Comparison of ENCODE assay signal across 19 cellular contexts in the genomic region with DNA sequence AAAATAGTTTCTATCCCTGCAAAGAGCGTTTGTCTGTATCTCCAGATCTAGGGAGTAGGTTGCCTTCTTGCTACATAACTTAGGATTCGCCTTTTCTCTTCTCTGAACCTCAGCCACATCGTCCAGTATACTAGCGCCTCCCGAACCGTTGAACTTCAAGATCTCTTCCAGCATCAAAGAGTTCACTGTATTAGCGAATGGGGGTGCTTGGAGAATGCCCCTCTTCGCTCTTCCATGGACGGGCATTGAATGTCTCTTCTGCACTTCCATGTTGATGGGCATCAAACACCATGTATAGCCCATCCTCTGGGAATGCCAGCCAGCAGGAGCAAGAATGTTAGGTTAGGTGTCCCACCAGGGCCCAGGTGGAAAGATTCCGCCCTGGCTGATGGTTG. TPM values are rescaled to one million over a fixed set of nuclear protein-coding genes. Genes with fewer than 3 reads are reported as not detected.
DNase-seq lines count a peak whose midpoint lies in the region; ATAC-seq and TF ChIP-seq lines count a peak whose summit lies in the region.
"Had no signal": no experiment of that assay in that cellular context is flagged by ENCODE, and none has a peak within 500 bp of the region (broad histone marks: within the 10 kb centered on the region; RNA-seq: fewer than 3 reads in every experiment).

No MANE protein-coding gene starts in this region.

- peaks cover 6% of the 10 kb centered on the region for H3K36me3 Mint-ChIP-seq in nephron (ENCODE audit: low read depth)

- POLR2A ChIA-PET in PC-3 (lab: Charles Lee; ENCODE audit: unreplicated experiment): no interaction called here

- DNase-seq in BE2C (no peak), MM.1S (no peak), NCI-H526 treated with DMSO at 0.1 percent for 48 hours (lab: John Stamatoyannopoulos, UW) (no peak), COLO829 (ENCODE audit: low spot score) (no peak), PC-3 (no peak), nucleus accumbens (lab: John Stamatoyannopoulos, UW) (no peak)
- DNase-seq: activated B cell treated with CpG ODN at 0.5 μM for 24 hours; activated effector memory CD4-positive, alpha-beta T cell treated with Interleukin-2 at 50 U/mL for 16 hours; NCI-H1694 treated with DMSO at 0.1 percent for 48 hours; NCI-H446 treated with DMSO at 0.1 percent for 48 hours; SHP77; T-helper 1 cell had no signal

- TF ChIP-seq CTCF in BE2C (IDR thresholded peaks at IDR 0.05; ENCODE audit: low read depth, low read length): no peak
- no peak for TF ChIP-seq CTCF in MM.1S (IDR thresholded peaks at IDR 0.05; ENCODE audit: low read length)
- no peak for TF ChIP-seq CTCF in nephron (IDR thresholded peaks at IDR 0.05; ENCODE audit: unreplicated experiment in 3 of 3)
- no peak for TF ChIP-seq CTCF in PC-3 (conservative IDR thresholded peaks at IDR 0.05; ENCODE audit: low read depth, low read length)

- CTCF ChIA-PET in PC-3 (lab: Charles Lee): no interaction called here

- no peaks in the 10 kb centered on the region for H4K20me1 ChIP-seq in MM.1S (ENCODE audit: insufficient read depth, low read length)
- no peaks in the 10 kb centered on the region for H4K20me1 ChIP-seq in PC-3 (ENCODE audit: low read length)

- H3K9ac ChIP-seq in MM.1S (ENCODE audit: low read length) (no peak overlapping the region), endocrine pancreas (ENCODE audit: control insufficient read depth, insufficient read depth, low read length) (no peak overlapping the region), PC-3 (ENCODE audit: low read length) (no peak overlapping the region)

- peak overlapping the region; percentile 81 for H2AFZ ChIP-seq in MM.1S (ENCODE audit: low read length)
- H2AFZ ChIP-seq in PC-3 (ENCODE audit: low read length): no peak overlapping the region

- H3K4me2 ChIP-seq in MM.1S (ENCODE audit: low read depth, low read length) (peak overlapping the region; percentile 74), PC-3 (ENCODE audit: low read length) (no peak overlapping the region)

- H3K9me3 Mint-ChIP-seq in nephron: peaks cover 4% of the 10 kb centered on the region
- H3K9me3 Mint-ChIP-seq: activated B cell treated with CpG ODN at 0.5 μM for 24 hours had no signal

- H3K36me3 ChIP-seq in BE2C: no peaks in the 10 kb centered on the region
- H3K36me3 ChIP-seq in MM.1S (replicated peaks; ENCODE audit: insufficient read depth, low read length): no peaks in the 10 kb centered on the region
- no peaks in the 10 kb centered on the region for H3K36me3 ChIP-seq in endocrine pancreas (ENCODE audit: control insufficient read depth, insufficient read depth, low read length)
- H3K36me3 ChIP-seq in PC-3 (ENCODE audit: low read depth, low read length): no peaks in the 10 kb centered on the region
- H3K36me3 ChIP-seq: left lung had no signal

- peaks cover 48% of the 10 kb centered on the region for H3K27me3 Mint-ChIP-seq in nephron (ENCODE audit: low read depth)

- peak overlapping the region; percentile 82 to 88 (median 84) for H3K4me3 Mint-ChIP-seq in nephron
- H3K4me3 Mint-ChIP-seq: activated B cell treated with CpG ODN at 0.5 μM for 24 hours had no signal

- H3F3A ChIP-seq in MM.1S (ENCODE audit: insufficient read depth, low read length) (no peaks in the 10 kb centered on the region), PC-3 (ENCODE audit: low read length, unreplicated experiment) (no peaks in the 10 kb centered on the region)

- BruUV-seq in PC-3 (replicated peaks; lab: Mats Ljungman, UMichigan): no TSS peak

- H3K4me1 Mint-ChIP-seq in nephron: peaks cover 12% of the 10 kb centered on the region

- intact Hi-C loops in PC-3 (cut with micrococcal nuclease): no loop called here

- H3K27ac ChIP-seq in MM.1S (ENCODE audit: low read length) (no peak overlapping the region), PC-3 (ENCODE audit: low read length) (no peak overlapping the region)
- H3K27ac ChIP-seq: left lung had no signal

- H3K79me2 ChIP-seq in MM.1S (ENCODE audit: low read length) (no peaks in the 10 kb centered on the region), PC-3 (ENCODE audit: low read length) (no peaks in the 10 kb centered on the region)

- H3K9me3 ChIP-seq in BE2C: no peaks in the 10 kb centered on the region
- H3K9me3 ChIP-seq in MM.1S (replicated peaks; ENCODE audit: insufficient read depth, low read length): no peaks in the 10 kb centered on the region
- H3K9me3 ChIP-seq in endocrine pancreas (ENCODE audit: control insufficient read depth, low read length): no peaks in the 10 kb centered on the region
- H3K9me3 ChIP-seq in PC-3 (ENCODE audit: low read length): no peaks in the 10 kb centered on the region
- H3K9me3 ChIP-seq: left lung had no signal

- H3K4me3 ChIP-seq in BE2C (ENCODE audit: low read depth, low read length): peak overlapping the region; percentile 64
- peak overlapping the region; percentile 78; the same call in 1 of the 2 replicates for H3K4me3 ChIP-seq in MM.1S (ENCODE audit: low read length)
- H3K4me3 ChIP-seq in endocrine pancreas (ENCODE audit: control insufficient read depth, insufficient read depth, low read length): peak overlapping the region; percentile 19
- H3K4me3 ChIP-seq in PC-3 (ENCODE audit: low read length): no peak overlapping the region

- H3K27me3 ChIP-seq in BE2C (peaks cover 7% of the 10 kb centered on the region; the same call in 1 of the 2 replicates), MM.1S (replicated peaks; ENCODE audit: insufficient read depth, low read length) (no peaks in the 10 kb centered on the region), endocrine pancreas (ENCODE audit: control insufficient read depth, insufficient read depth, low read length) (no peaks in the 10 kb centered on the region), PC-3 (ENCODE audit: low read length) (peaks cover 58% of the 10 kb centered on the region)

- no peak overlapping the region for H3K27ac Mint-ChIP-seq in nephron
- H3K27ac Mint-ChIP-seq: activated B cell treated with CpG ODN at 0.5 μM for 24 hours had no signal

- ATAC-seq in PC-3: no peak

- H3K9me2 ChIP-seq in MM.1S (replicated peaks; ENCODE audit: insufficient read depth, low read length) (no peaks in the 10 kb centered on the region), PC-3 (replicated peaks; ENCODE audit: low read length) (no peaks in the 10 kb centered on the region)

- H3K4me1 ChIP-seq in BE2C (no peaks in the 10 kb centered on the region), MM.1S (ENCODE audit: low read length) (no peaks in the 10 kb centered on the region), endocrine pancreas (ENCODE audit: control insufficient read depth, insufficient read depth, low read length) (no peaks in the 10 kb centered on the region), PC-3 (ENCODE audit: insufficient read depth, low read length) (no peaks in the 10 kb centered on the region)

RNA-seq across cellular contexts. Expression of gene OXGR1, which starts 0.6 kb away (rescaled TPM):
- not detected for polyA plus RNA-seq in BE2C (2012; ENCODE audit: insufficient read depth, insufficient read length, low read depth)
- not detected in 2 replicates for total RNA-seq in PC-3 (2014; rRNA removed)
- total RNA-seq: activated B cell treated with CpG ODN at 0.5 μM for 24 hours; activated CD8-positive, alpha-beta memory T cell treated with anti-CD3 and anti-CD28 coated beads for 36 hours; dermis microvascular lymphatic vessel endothelial cell; fibroblast of lung had no signal
- polyA plus RNA-seq: aorta, fibroblast of lung had no signal
